In genomic region chr17:56820207-56820606, GRCh38 we compare ENCODE assay signal across 10 cellular contexts.
"Had no signal": no experiment of that assay in that cellular context is flagged by ENCODE, and none has a peak within 500 bp of the region (broad histone marks: within the 10 kb centered on the region; RNA-seq: fewer than 3 reads in every experiment).

No MANE protein-coding gene starts in this region.

- H3K36me3 ChIP-seq: brain microvascular endothelial cell had no signal

- DNase-seq: NCI-H187 treated with DMSO at 0.1 percent for 48 hours, Right ventricle myocardium superior had no signal

- H3K9me3 Mint-ChIP-seq: activated CD4-positive, alpha-beta memory T cell treated with anti-CD3 and anti-CD28 coated beads, Interleukin-2, amount 10 ng/mL, durations not matched to agents 7 days and 5 days; activated naive CD4-positive, alpha-beta T cell treated with anti-CD3 and anti-CD28 coated beads for 36 hours; activated naive CD4-positive, alpha-beta T cell treated with anti-CD3 and anti-CD28 coated beads, Interleukin-2, amount 50 U/mL, for 72 hours; activated naive CD8-positive, alpha-beta T cell treated with anti-CD3 and anti-CD28 coated beads, Interleukin-2, amount 50 U/mL, for 24 hours; WTC11 had no signal

- H3K27me3 ChIP-seq: brain microvascular endothelial cell had no signal

- H3K27ac ChIP-seq: brain microvascular endothelial cell had no signal

- H3K27me3 Mint-ChIP-seq: activated CD4-positive, alpha-beta memory T cell treated with anti-CD3 and anti-CD28 coated beads, Interleukin-2, amount 10 ng/mL, durations not matched to agents 7 days and 5 days; activated CD4-positive, alpha-beta T cell treated with anti-CD3 and anti-CD28 coated beads for 36 hours; activated CD8-positive, alpha-beta memory T cell treated with anti-CD3 and anti-CD28 coated beads, Interleukin-2, amount 10 ng/mL, durations not matched to agents 7 days and 5 days; activated naive CD8-positive, alpha-beta T cell treated with anti-CD3 and anti-CD28 coated beads, Interleukin-2, amount 50 U/mL, for 24 hours had no signal

- H3K4me3 Mint-ChIP-seq: activated CD4-positive, alpha-beta memory T cell treated with anti-CD3 and anti-CD28 coated beads, Interleukin-2, amount 10 ng/mL, durations not matched to agents 7 days and 5 days; activated CD4-positive, alpha-beta T cell treated with anti-CD3 and anti-CD28 coated beads for 36 hours; activated CD8-positive, alpha-beta memory T cell treated with anti-CD3 and anti-CD28 coated beads, Interleukin-2, amount 10 ng/mL, durations not matched to agents 7 days and 5 days; activated naive CD4-positive, alpha-beta T cell treated with anti-CD3 and anti-CD28 coated beads for 36 hours; activated naive CD8-positive, alpha-beta T cell treated with anti-CD3 and anti-CD28 coated beads, Interleukin-2, amount 50 U/mL, for 24 hours; WTC11 had no signal

- H3K27ac Mint-ChIP-seq: activated CD4-positive, alpha-beta memory T cell treated with anti-CD3 and anti-CD28 coated beads, Interleukin-2, amount 10 ng/mL, durations not matched to agents 7 days and 5 days; activated CD8-positive, alpha-beta memory T cell treated with anti-CD3 and anti-CD28 coated beads, Interleukin-2, amount 10 ng/mL, durations not matched to agents 7 days and 5 days; activated naive CD4-positive, alpha-beta T cell treated with anti-CD3 and anti-CD28 coated beads for 36 hours; activated naive CD8-positive, alpha-beta T cell treated with anti-CD3 and anti-CD28 coated beads, Interleukin-2, amount 50 U/mL, for 24 hours; WTC11 had no signal

- H3K36me3 Mint-ChIP-seq: activated naive CD4-positive, alpha-beta T cell treated with anti-CD3 and anti-CD28 coated beads, Interleukin-2, amount 50 U/mL, for 72 hours had no signal
